In the genomic region with DNA sequence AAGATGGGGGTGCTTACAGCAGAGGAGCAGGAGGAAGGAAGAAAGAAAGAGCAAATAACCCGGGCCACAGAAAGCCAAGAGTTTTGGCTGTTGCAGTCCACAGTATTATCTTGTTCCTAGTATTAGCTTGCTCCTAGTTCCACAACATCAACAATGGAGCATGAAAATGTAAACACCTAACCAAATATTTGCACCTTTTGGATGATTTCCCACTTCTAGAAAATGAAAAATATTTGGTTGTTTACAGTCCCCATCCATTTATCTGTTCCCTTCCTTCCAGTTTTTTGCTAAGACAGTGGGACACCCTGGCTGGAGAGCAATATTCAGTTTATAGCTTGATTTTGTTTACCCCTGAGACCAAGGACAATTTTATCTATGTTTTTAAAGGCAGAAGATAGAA, we compare ENCODE assay signal across 19 cellular contexts. TPM values are rescaled to one million over a fixed set of nuclear protein-coding genes. Genes with fewer than 3 reads are reported as not detected.
DNase-seq lines count a peak whose midpoint lies in the region; ATAC-seq, FAIRE-seq and TF ChIP-seq lines count a peak whose summit lies in the region.
"Had no signal": no experiment of that assay in that cellular context is flagged by ENCODE, and none has a peak within 500 bp of the region (broad histone marks: within the 10 kb centered on the region; RNA-seq: fewer than 3 reads in every experiment).

No MANE protein-coding gene starts in this region.

- H3K27me3 Mint-ChIP-seq in GM23338 (ENCODE audit: insufficient read depth, low read depth, poor library complexity) (peaks cover 7% of the 10 kb centered on the region), natural killer cell (ENCODE audit: low read depth in 2 of 2) (no peaks in the 10 kb centered on the region)
- no peaks in the 10 kb centered on the region for H3K27me3 Mint-ChIP-seq in activated CD4-positive, alpha-beta T cell treated with anti-CD3 and anti-CD28 coated beads, Interleukin-2, amount 10 ng/mL, durations not matched to agents 7 days and 5 days

- no peaks in the 10 kb centered on the region for H3K9me3 ChIP-seq in OCI-LY1 (ENCODE audit: low read length)
- H3K9me3 ChIP-seq: Peyer's patch had no signal

- H3K27ac Mint-ChIP-seq in GM23338 (peak overlapping the region; percentile 49; the same call in 1 of the 2 replicates), natural killer cell (no peak overlapping the region)
- no peak overlapping the region for H3K27ac Mint-ChIP-seq in activated CD4-positive, alpha-beta T cell treated with anti-CD3 and anti-CD28 coated beads, Interleukin-2, amount 10 ng/mL, durations not matched to agents 7 days and 5 days
- H3K27ac Mint-ChIP-seq: CD14-positive monocyte had no signal

- H3K4me1 Mint-ChIP-seq in GM23338, result peaks cover 32% of the 10 kb centered on the region
- peaks cover 6 to 7% of the 10 kb centered on the region in 2 donors for H3K4me1 Mint-ChIP-seq in natural killer cell
- peaks cover 5% of the 10 kb centered on the region for H3K4me1 Mint-ChIP-seq in activated CD4-positive, alpha-beta T cell treated with anti-CD3 and anti-CD28 coated beads, Interleukin-2, amount 10 ng/mL, durations not matched to agents 7 days and 5 days
- H3K4me1 Mint-ChIP-seq: CD14-positive monocyte had no signal

- H3K27me3 ChIP-seq in GM23338 (ENCODE audit: insufficient read depth) (no peaks in the 10 kb centered on the region), OCI-LY1 (ENCODE audit: insufficient read depth, low read length) (no peaks in the 10 kb centered on the region)
- H3K27me3 ChIP-seq: Peyer's patch had no signal

- peaks cover 4% of the 10 kb centered on the region; the same call in 1 of the 2 replicates for H3F3A ChIP-seq in GM23338 (replicated peaks; ENCODE audit: low read depth)
- no peaks in the 10 kb centered on the region for H3F3A ChIP-seq in OCI-LY1 (ENCODE audit: insufficient read depth, low read length)

- H4K20me1 ChIP-seq in GM23338 (replicated peaks; ENCODE audit: insufficient read depth) (no peaks in the 10 kb centered on the region), OCI-LY1 (ENCODE audit: insufficient read depth, low read length) (no peaks in the 10 kb centered on the region)

- H2AFZ ChIP-seq in GM23338, result no peak overlapping the region
- 0 out of 2 replicates have a peak overlapping the region, but pooled peaks have one; percentile 10 for H2AFZ ChIP-seq in OCI-LY1 (ENCODE audit: low read length)

- POLR2A ChIA-PET in activated CD4-positive, alpha-beta T cell treated with anti-CD3 and anti-CD28 coated beads, Interleukin-2, amount 10 ng/mL, durations not matched to agents 7 days and 5 days (lab: Charles Lee), result no interaction called here

- no peaks in the 10 kb centered on the region for H3K9me2 ChIP-seq in GM23338 (ENCODE audit: insufficient read depth)
- H3K9me2 ChIP-seq in OCI-LY1 (ENCODE audit: low read depth, low read length), result no peaks in the 10 kb centered on the region

- DNase-seq in GM23338 (ENCODE audit: low spot score) (no peak), NCI-H524 (lab: John Stamatoyannopoulos, UW) (no peak), T-helper 9 cell (no peak), natural killer cell (no peak)
- no peak for DNase-seq in activated CD4-positive, alpha-beta T cell treated with anti-CD3 and anti-CD28 coated beads, Interleukin-2, amount 10 ng/mL, durations not matched to agents 7 days and 5 days
- DNase-seq: AML-193, DND-41, NCI-H1092 treated with DMSO at 0.1 percent for 48 hours, NCI-H1694 treated with DMSO at 0.1 percent for 48 hours, NCI-H226, NCI-H524 treated with DMSO at 0.1 percent for 48 hours, Peyer's patch had no signal

- TF ChIP-seq CTCF in GM23338 (conservative IDR thresholded peaks at IDR 0.05; ENCODE audit: low read depth in 2 of 2), result no peak
- TF ChIP-seq CTCF in OCI-LY1 (IDR thresholded peaks at IDR 0.05; ENCODE audit: low read length), result no peak
- no peak for TF ChIP-seq CTCF in natural killer cell (IDR thresholded peaks at IDR 0.05)

- peak overlapping the region; percentile 3; the same call in 1 of the 2 replicates for H3K27ac ChIP-seq in GM23338 (ENCODE audit: low read depth)
- H3K27ac ChIP-seq in OCI-LY1 (ENCODE audit: low read depth, low read length, poor library complexity, severe bottlenecking), result no peak overlapping the region
- H3K27ac ChIP-seq: Peyer's patch, SK-N-MC had no signal

- CTCF ChIA-PET in activated CD4-positive, alpha-beta T cell treated with anti-CD3 and anti-CD28 coated beads, Interleukin-2, amount 10 ng/mL, durations not matched to agents 7 days and 5 days (lab: Charles Lee), result no interaction called here

- H3K36me3 Mint-ChIP-seq in GM23338 (ENCODE audit: low read depth) (peaks cover 11% of the 10 kb centered on the region; the same call in 1 of the 3 replicates), natural killer cell (no peaks in the 10 kb centered on the region)
- no peaks in the 10 kb centered on the region for H3K36me3 Mint-ChIP-seq in activated CD4-positive, alpha-beta T cell treated with anti-CD3 and anti-CD28 coated beads, Interleukin-2, amount 10 ng/mL, durations not matched to agents 7 days and 5 days (ENCODE audit: low read depth)
- H3K36me3 Mint-ChIP-seq: CD14-positive monocyte had no signal

- H3K79me2 ChIP-seq in GM23338 (replicated peaks; ENCODE audit: insufficient read depth) (no peaks in the 10 kb centered on the region), OCI-LY1 (ENCODE audit: insufficient read depth, low read length) (no peaks in the 10 kb centered on the region)

- H3K9me3 Mint-ChIP-seq in GM23338 (peaks cover 11% of the 10 kb centered on the region; the same call in 2 of the 3 replicates), natural killer cell (no peaks in the 10 kb centered on the region)
- H3K9me3 Mint-ChIP-seq in activated CD4-positive, alpha-beta T cell treated with anti-CD3 and anti-CD28 coated beads, Interleukin-2, amount 10 ng/mL, durations not matched to agents 7 days and 5 days, result no peaks in the 10 kb centered on the region
- H3K9me3 Mint-ChIP-seq: CD14-positive monocyte had no signal

- H3K4me2 ChIP-seq in GM23338 (no peak overlapping the region), OCI-LY1 (ENCODE audit: low read length) (no peak overlapping the region)

- peaks cover 32% of the 10 kb centered on the region for H3K4me1 ChIP-seq in GM23338 (ENCODE audit: insufficient read depth)
- peaks cover 11% of the 10 kb centered on the region for H3K4me1 ChIP-seq in OCI-LY1 (ENCODE audit: insufficient read depth, low read length, severe bottlenecking)
- H3K4me1 ChIP-seq: Peyer's patch had no signal

- no peak overlapping the region for H3K4me3 ChIP-seq in GM23338
- no peak overlapping the region for H3K4me3 ChIP-seq in OCI-LY1 (ENCODE audit: low read depth, low read length, poor library complexity, severe bottlenecking)
- H3K4me3 ChIP-seq: Peyer's patch, SK-N-MC had no signal

- H3K36me3 ChIP-seq in GM23338 (ENCODE audit: insufficient read depth) (no peaks in the 10 kb centered on the region), OCI-LY1 (ENCODE audit: insufficient read depth, low read length) (no peaks in the 10 kb centered on the region)
- H3K36me3 ChIP-seq: Peyer's patch had no signal

- H3K4me3 Mint-ChIP-seq in GM23338 (no peak overlapping the region), natural killer cell (no peak overlapping the region)
- H3K4me3 Mint-ChIP-seq in activated CD4-positive, alpha-beta T cell treated with anti-CD3 and anti-CD28 coated beads, Interleukin-2, amount 10 ng/mL, durations not matched to agents 7 days and 5 days, result no peak overlapping the region
- H3K4me3 Mint-ChIP-seq: CD14-positive monocyte had no signal

- ATAC-seq in GM23338, result no peak
- no peak for ATAC-seq in natural killer cell
- ATAC-seq: HCT116, Right ventricle myocardium inferior had no signal

- FAIRE-seq in endometrium (lab: Jason Lieb, UNC), result peak; percentile 93
- FAIRE-seq: G401.6 had no signal

- H3K9ac ChIP-seq in OCI-LY1 (ENCODE audit: low read length), result no peak overlapping the region

- intact Hi-C loops in natural killer cell (cut with micrococcal nuclease), result no loop called here

TF ChIP-seq in GM23338, 12 proteins besides CTCF, POLR2A, EP300 and RAD21 (continues in another document):
- TF ChIP-seq ETS1 (IDR thresholded peaks at IDR 0.05) (no peak), NANOG (IDR thresholded peaks at IDR 0.05; ENCODE audit: borderline replicate concordance) (no peak), ZNF331 (CRISPR knock-in tag; IDR thresholded peaks at IDR 0.05; ENCODE audit: low read depth) (no peak), STAT1 (IDR thresholded peaks at IDR 0.05; ENCODE audit: unreplicated experiment) (no peak), JUNB (IDR thresholded peaks at IDR 0.05; ENCODE audit: unreplicated experiment) (no peak), CREB1 (CRISPR knock-in tag; IDR thresholded peaks at IDR 0.05; ENCODE audit: low read depth) (no peak), POLR2AphosphoS5 (IDR thresholded peaks at IDR 0.05; ENCODE audit: low read depth) (no peak)

RNA-seq across cellular contexts. Expression of gene RESF1, which starts 51.4 kb away (rescaled TPM):
- total RNA-seq in GM23338 (2014; rRNA removed; shearing (Covaris generic)), result 236 and 313 TPM in 2 replicates
- 126 and 134 TPM in 2 replicates for polyA plus RNA-seq in GM23338 (2016; fragmentation: Nextera tagmentation; extraction: Ambion mirVana)
- total RNA-seq in natural killer cell, result 100 to 1,000 TPM; 144 to 209 (median 184) TPM
- total RNA-seq in activated CD4-positive, alpha-beta T cell treated with anti-CD3 and anti-CD28 coated beads, Interleukin-2, amount 10 ng/mL, durations not matched to agents 7 days and 5 days, result 100 to 1,000 TPM; 137 to 183 TPM
